8 cellular contexts compared by ENCODE assay signal in genomic region chr6:12060780-12061619, GRCh38. TPM values are rescaled to one million over a fixed set of nuclear protein-coding genes. Genes with fewer than 3 reads are reported as not detected.
DNase-seq lines count a peak whose midpoint lies in the region; ATAC-seq, FAIRE-seq and TF ChIP-seq lines count a peak whose summit lies in the region.

No MANE protein-coding gene starts in this region.

- peaks cover 25% of the 10 kb centered on the region for H3K36me3 Mint-ChIP-seq in activated T-helper 1 cell treated with anti-CD3 and anti-CD28 coated beads, Interleukin-12 subunit alpha, Interleukin-12 subunit beta, Interleukin-2, Interleukin-4 antibody, amounts not matched to agents 30 ng/mL and 10 ng/mL and 1 ng/mL, durations not matched to agents 14 hours and 24 hours and 36 hours (ENCODE audit: low read depth)

- no peaks in the 10 kb centered on the region for H3K27me3 ChIP-seq in upper lobe of left lung

- H3K27ac ChIP-seq in upper lobe of left lung, result no peak overlapping the region

- DNase-seq in GM18507 (ENCODE audit: extremely low spot score, insufficient read length, low read depth) (no peak), NOMO-1 (lab: John Stamatoyannopoulos, UW; ENCODE audit: unreplicated experiment in 2 of 2) (peak; percentile 92 to 95), globus pallidus (ENCODE audit: low spot score) (peak; percentile 58), omental fat pad (ENCODE audit: low spot score) (no peak), upper lobe of left lung (peak; percentile 69 to 80), NCI-H2107 treated with DMSO at 0.1 percent for 48 hours (lab: John Stamatoyannopoulos, UW; ENCODE audit: unreplicated experiment) (no peak)
- peak; percentile 71 for DNase-seq in activated T-helper 1 cell treated with anti-CD3 and anti-CD28 coated beads, Interleukin-12 subunit alpha, Interleukin-12 subunit beta, Interleukin-2, Interleukin-4 antibody, amounts not matched to agents 30 ng/mL and 10 ng/mL and 1 ng/mL, durations not matched to agents 14 hours and 24 hours and 36 hours (ENCODE audit: low spot score)

- peak overlapping the region in 2 of 4 donors; percentile 13 to 29 for H3K4me3 ChIP-seq in upper lobe of left lung

- FAIRE-seq in GM18507 (lab: Jason Lieb, UNC), result peak; percentile 97

- peak overlapping the region; percentile 83 for H3K4me3 Mint-ChIP-seq in activated T-helper 1 cell treated with anti-CD3 and anti-CD28 coated beads, Interleukin-12 subunit alpha, Interleukin-12 subunit beta, Interleukin-2, Interleukin-4 antibody, amounts not matched to agents 30 ng/mL and 10 ng/mL and 1 ng/mL, durations not matched to agents 14 hours and 24 hours and 36 hours

- peaks cover 78% of the 10 kb centered on the region for H3K4me1 Mint-ChIP-seq in activated T-helper 1 cell treated with anti-CD3 and anti-CD28 coated beads, Interleukin-12 subunit alpha, Interleukin-12 subunit beta, Interleukin-2, Interleukin-4 antibody, amounts not matched to agents 30 ng/mL and 10 ng/mL and 1 ng/mL, durations not matched to agents 14 hours and 24 hours and 36 hours (ENCODE audit: low read depth)

- peak overlapping the region; percentile 94 for H3K27ac Mint-ChIP-seq in activated T-helper 1 cell treated with anti-CD3 and anti-CD28 coated beads, Interleukin-12 subunit alpha, Interleukin-12 subunit beta, Interleukin-2, Interleukin-4 antibody, amounts not matched to agents 30 ng/mL and 10 ng/mL and 1 ng/mL, durations not matched to agents 14 hours and 24 hours and 36 hours

- H3K9me3 Mint-ChIP-seq in activated T-helper 1 cell treated with anti-CD3 and anti-CD28 coated beads, Interleukin-12 subunit alpha, Interleukin-12 subunit beta, Interleukin-2, Interleukin-4 antibody, amounts not matched to agents 30 ng/mL and 10 ng/mL and 1 ng/mL, durations not matched to agents 14 hours and 24 hours and 36 hours, result no peaks in the 10 kb centered on the region

- 50 to 75% methylated on average over 15 of the region's 15 CpGs for WGBS in upper lobe of left lung, 2 donors

- no peaks in the 10 kb centered on the region for H3K27me3 Mint-ChIP-seq in activated T-helper 1 cell treated with anti-CD3 and anti-CD28 coated beads, Interleukin-12 subunit alpha, Interleukin-12 subunit beta, Interleukin-2, Interleukin-4 antibody, amounts not matched to agents 30 ng/mL and 10 ng/mL and 1 ng/mL, durations not matched to agents 14 hours and 24 hours and 36 hours (ENCODE audit: insufficient read depth)

- H3K4me1 ChIP-seq in upper lobe of left lung, result peaks cover 3 to 11% (median 6%) of the 10 kb centered on the region in 4 donors

- peak; percentile 76 for ATAC-seq in HG02970 (IDR thresholded peaks at IDR 0.05; ENCODE audit: low FRiP score, unreplicated experiment)
- ATAC-seq in omental fat pad (ENCODE audit: low FRiP score), result peak; percentile 41
- peak; percentile 68 to 90 for ATAC-seq in upper lobe of left lung (ENCODE audit: low FRiP score in 2 of 2)

- TF ChIP-seq CTCF in omental fat pad (IDR thresholded peaks at IDR 0.05) (no peak), upper lobe of left lung (IDR thresholded peaks at IDR 0.05) (no peak)

- intact Hi-C loops in activated T-helper 1 cell treated with anti-CD3 and anti-CD28 coated beads, Interleukin-12 subunit alpha, Interleukin-12 subunit beta, Interleukin-2, Interleukin-4 antibody, amounts not matched to agents 30 ng/mL and 10 ng/mL and 1 ng/mL, durations not matched to agents 14 hours and 24 hours and 36 hours (cut with micrococcal nuclease), result loop anchor here (1.0 to 5.0 kb wide), 2 partner anchors 9 to 171 kb away; no protein-coding TSS in a partner anchor

- TF ChIP-seq POLR2A in upper lobe of left lung (IDR thresholded peaks at IDR 0.05), result no peak

- no peaks in the 10 kb centered on the region for H3K9me3 ChIP-seq in upper lobe of left lung

- H3K36me3 ChIP-seq in upper lobe of left lung, result no peaks in the 10 kb centered on the region

- no peak for TF ChIP-seq EP300 in upper lobe of left lung (IDR thresholded peaks at IDR 0.05)

RNA-seq across cellular contexts. Expression of gene HIVEP1, which starts 48.9 kb away (rescaled TPM):
- 69.8 and 72.7 TPM in 2 replicates for total RNA-seq in activated T-helper 1 cell treated with anti-CD3 and anti-CD28 coated beads, Interleukin-12 subunit alpha, Interleukin-12 subunit beta, Interleukin-2, Interleukin-4 antibody, amounts not matched to agents 30 ng/mL and 10 ng/mL and 1 ng/mL, durations not matched to agents 14 hours and 24 hours and 36 hours
- 10 to 100 TPM; 21.6 to 59.4 (median 34.5) TPM for total RNA-seq in omental fat pad
- 10 to 100 TPM; 22.9 to 48.5 (median 30.4) TPM for total RNA-seq in upper lobe of left lung

Comparison
In these comparisons a context has a peak if more than half of its experiments do, and no peak if none do; other contexts are left out.
1. DNase-seq: peak in NOMO-1 (2 of 2), activated T-helper 1 cell treated with anti-CD3 and anti-CD28 coated beads, Interleukin-12 subunit alpha, Interleukin-12 subunit beta, Interleukin-2, Interleukin-4 antibody, amounts not matched to agents 30 ng/mL and 10 ng/mL and 1 ng/mL, durations not matched to agents 14 hours and 24 hours and 36 hours (single experiment), globus pallidus (single experiment) and upper lobe of left lung (2 of 2); none in GM18507 (single experiment), omental fat pad (single experiment) and NCI-H2107 treated with DMSO at 0.1 percent for 48 hours (single experiment).
2. Peak in every context shown above with its lines, with median percentiles within 50 percentile points of each other: ATAC-seq.